ENCODE assay signal across 8 cellular contexts in genomic region chr9:136944094-136944518, GRCh38. TPM values are rescaled to one million over a fixed set of nuclear protein-coding genes. Genes with fewer than 3 reads are reported as not detected.
DNase-seq lines count a peak whose midpoint lies in the region; TF ChIP-seq lines count a peak whose summit lies in the region.

No MANE protein-coding gene starts in this region.

- peak overlapping the region; percentile 56 for H3K27ac ChIP-seq in OCI-LY3 (ENCODE audit: low read length)
- no peak overlapping the region for H3K27ac ChIP-seq in mesenchymal stem cell (ENCODE audit: low read length, poor library complexity, severe bottlenecking)
- H3K27ac ChIP-seq in urinary bladder (ENCODE audit: low read depth), result peak overlapping the region; percentile 84

- H3K27me3 ChIP-seq in OCI-LY3 (ENCODE audit: low read depth, low read length) (no peaks in the 10 kb centered on the region), mesenchymal stem cell (ENCODE audit: control insufficient read depth in 1 of 2, insufficient read depth in 1 of 2, low read length in 2 of 2) (no peaks in the 10 kb centered on the region)

- H2AK5ac ChIP-seq in mesenchymal stem cell (ENCODE audit: low read length, severe bottlenecking), result no peak overlapping the region

- H2BK120ac ChIP-seq in mesenchymal stem cell (ENCODE audit: low read depth, low read length), result peak overlapping the region; percentile 83

- peak; percentile 71 for DNase-seq in activated T-cell treated with anti-CD3 and anti-CD28 coated beads, Interleukin-2, amount 50 U/mL, for 24 hours
- DNase-seq in activated T-cell treated with anti-CD3 and anti-CD28 coated beads, Interleukin-2, amount 50 U/mL, for 1 hour, result no peak
- DNase-seq in HFF-Myc (ENCODE audit: extremely low read depth, low read depth), result no peak
- DNase-seq in mesenchymal stem cell, result peak; percentile 72
- DNase-seq in T1000 (lab: John Stamatoyannopoulos, UW), result no peak

- H3K14ac ChIP-seq in mesenchymal stem cell (ENCODE audit: low read length in 2 of 2), result peak overlapping the region in 1 of 2 experiments; percentile 98

- H3K79me2 ChIP-seq in OCI-LY3 (ENCODE audit: low read length), result peaks cover 18% of the 10 kb centered on the region

- H2AFZ ChIP-seq in OCI-LY3 (ENCODE audit: low read depth, low read length) (no peak overlapping the region), mesenchymal stem cell (ENCODE audit: low read depth, low read length) (peak overlapping the region; percentile 32)

- peak overlapping the region; percentile 94 for H4K8ac ChIP-seq in mesenchymal stem cell (ENCODE audit: low read length)

- peak overlapping the region; percentile 93 for H2BK15ac ChIP-seq in mesenchymal stem cell (ENCODE audit: low read depth, poor library complexity, severe bottlenecking)

- H3K9me3 ChIP-seq in OCI-LY3 (ENCODE audit: insufficient read depth, low read length) (no peaks in the 10 kb centered on the region), mesenchymal stem cell (ENCODE audit: control insufficient read depth, low read length) (no peaks in the 10 kb centered on the region)

- peaks cover 19% of the 10 kb centered on the region for H3K4me1 Mint-ChIP-seq in activated T-cell treated with anti-CD3 and anti-CD28 coated beads, Interleukin-2, amount 50 U/mL, for 24 hours (ENCODE audit: low read depth)
- H3K4me1 Mint-ChIP-seq in dendritic cell treated with granulocyte-macrophage colony-stimulating factor and Interleukin-4, amounts not matched to agents 40 ng/mL and 50 ng/mL, for 4 days (ENCODE audit: low read depth), result peaks cover 49% of the 10 kb centered on the region

- peak overlapping the region; percentile 83 for H3K4me2 ChIP-seq in OCI-LY3 (ENCODE audit: low read length)
- peak overlapping the region; percentile 69 for H3K4me2 ChIP-seq in mesenchymal stem cell (ENCODE audit: low read length, poor library complexity, severe bottlenecking)

- peaks cover 43% of the 10 kb centered on the region for H3K36me3 Mint-ChIP-seq in activated T-cell treated with anti-CD3 and anti-CD28 coated beads, Interleukin-2, amount 50 U/mL, for 24 hours (ENCODE audit: low read depth)
- H3K36me3 Mint-ChIP-seq in dendritic cell treated with granulocyte-macrophage colony-stimulating factor and Interleukin-4, amounts not matched to agents 40 ng/mL and 50 ng/mL, for 4 days (ENCODE audit: low read depth), result peaks cover 53% of the 10 kb centered on the region

- H3K36me3 ChIP-seq in OCI-LY3 (replicated peaks; ENCODE audit: low read depth, low read length) (peaks cover 32% of the 10 kb centered on the region), mesenchymal stem cell (ENCODE audit: control insufficient read depth in 1 of 2, insufficient read depth in 2 of 2, low read depth in 1 of 2, low read length in 2 of 2) (peaks cover 38 to 48% of the 10 kb centered on the region in 2 experiments), urinary bladder (ENCODE audit: insufficient read depth) (peaks cover 18% of the 10 kb centered on the region)

- H3K27ac Mint-ChIP-seq in activated T-cell treated with anti-CD3 and anti-CD28 coated beads, Interleukin-2, amount 50 U/mL, for 24 hours, result peak overlapping the region; percentile 86
- peak overlapping the region; percentile 69 for H3K27ac Mint-ChIP-seq in dendritic cell treated with granulocyte-macrophage colony-stimulating factor and Interleukin-4, amounts not matched to agents 40 ng/mL and 50 ng/mL, for 4 days

- H3K79me1 ChIP-seq in mesenchymal stem cell (replicated peaks; ENCODE audit: low read length, poor library complexity, severe bottlenecking), result peaks cover 25% of the 10 kb centered on the region

- peak overlapping the region; percentile 88 to 95 for H3K18ac ChIP-seq in mesenchymal stem cell (ENCODE audit: low read depth in 1 of 2, low read length in 2 of 2)

- peak overlapping the region; percentile 67 to 97 for H3K4ac ChIP-seq in mesenchymal stem cell (ENCODE audit: low read depth in 1 of 2, low read length in 2 of 2)

- H4K20me1 ChIP-seq in OCI-LY3 (ENCODE audit: insufficient read depth, low read length), result no peaks in the 10 kb centered on the region

- H3K9ac ChIP-seq in OCI-LY3 (ENCODE audit: low read length), result peak overlapping the region; percentile 83
- H3K9ac ChIP-seq in mesenchymal stem cell (ENCODE audit: low read length), result peak overlapping the region; percentile 92

- H3K4me3 ChIP-seq in HFF-Myc (replicated peaks; ENCODE audit: low read depth, low read length) (peak overlapping the region; percentile 80), OCI-LY3 (ENCODE audit: low read length) (peak overlapping the region; percentile 96), mesenchymal stem cell (ENCODE audit: insufficient read depth in 1 of 2, low read depth in 1 of 2, low read length in 2 of 2) (peak overlapping the region; percentile 89 to 90), urinary bladder (ENCODE audit: low read depth, low read length) (peak overlapping the region; percentile 86)

- TF ChIP-seq CTCF in HFF-Myc (IDR thresholded peaks at IDR 0.05; ENCODE audit: low read depth, low read length, missing control alignments) (no peak), OCI-LY3 (IDR thresholded peaks at IDR 0.05; ENCODE audit: low read depth, low read length) (no peak)

- H3K27me3 Mint-ChIP-seq in activated T-cell treated with anti-CD3 and anti-CD28 coated beads, Interleukin-2, amount 50 U/mL, for 24 hours, result no peaks in the 10 kb centered on the region
- no peaks in the 10 kb centered on the region for H3K27me3 Mint-ChIP-seq in dendritic cell treated with granulocyte-macrophage colony-stimulating factor and Interleukin-4, amounts not matched to agents 40 ng/mL and 50 ng/mL, for 4 days

- peak overlapping the region; percentile 82 for H3K4me3 Mint-ChIP-seq in activated T-cell treated with anti-CD3 and anti-CD28 coated beads, Interleukin-2, amount 50 U/mL, for 24 hours
- peak overlapping the region; percentile 77 for H3K4me3 Mint-ChIP-seq in dendritic cell treated with granulocyte-macrophage colony-stimulating factor and Interleukin-4, amounts not matched to agents 40 ng/mL and 50 ng/mL, for 4 days

- peak overlapping the region in 1 of 2 experiments; percentile 70 for H2BK12ac ChIP-seq in mesenchymal stem cell (ENCODE audit: low read length in 2 of 2)

- H3K4me1 ChIP-seq in OCI-LY3 (ENCODE audit: low read length), result peaks cover 26% of the 10 kb centered on the region
- H3K4me1 ChIP-seq in mesenchymal stem cell (ENCODE audit: control insufficient read depth, insufficient read depth, low read depth, low read length), result peaks cover 31% of the 10 kb centered on the region
- H3K4me1 ChIP-seq in urinary bladder (ENCODE audit: insufficient read depth), result peaks cover 2% of the 10 kb centered on the region

- intact Hi-C loops in dendritic cell treated with granulocyte-macrophage colony-stimulating factor and Interleukin-4, amounts not matched to agents 40 ng/mL and 50 ng/mL, for 4 days (cut with micrococcal nuclease), result loop anchor here (1.0 to 10.0 kb wide), 3 partner anchors 51 to 153 kb away; partner anchors contain the start of genes CLIC3, PAXX and TMEM141

- peak overlapping the region; percentile 81 for H2BK5ac ChIP-seq in mesenchymal stem cell (ENCODE audit: low read depth, low read length, poor library complexity, severe bottlenecking)

- H3K23ac ChIP-seq in mesenchymal stem cell (ENCODE audit: low read length in 2 of 2), result peak overlapping the region; percentile 79 to 97

- peak overlapping the region; percentile 95 for H4K91ac ChIP-seq in mesenchymal stem cell (ENCODE audit: low read length)

- H3K9me3 Mint-ChIP-seq in activated T-cell treated with anti-CD3 and anti-CD28 coated beads, Interleukin-2, amount 50 U/mL, for 24 hours, result no peaks in the 10 kb centered on the region
- H3K9me3 Mint-ChIP-seq in dendritic cell treated with granulocyte-macrophage colony-stimulating factor and Interleukin-4, amounts not matched to agents 40 ng/mL and 50 ng/mL, for 4 days, result no peaks in the 10 kb centered on the region

- 0% methylated on average over 21 of the region's 55 CpGs for WGBS in mesenchymal stem cell
- under 1% methylated on average over 55 of the region's 55 CpGs for WGBS in urinary bladder

RNA-seq across cellular contexts. Expression of gene FBXW5, which starts 0.4 kb away (rescaled TPM):
- 58.2 TPM for polyA plus RNA-seq in mesenchymal stem cell (2013, experiment 1 of 2)
- 59.5 TPM for polyA plus RNA-seq in mesenchymal stem cell (2013, experiment 2 of 2)
- total RNA-seq in urinary bladder, result 47.5 TPM
- 151 TPM for polyA plus RNA-seq in urinary bladder

RNA-seq across cellular contexts. Expression of gene C8G, which starts 0.9 kb away (rescaled TPM):
- 0.55 TPM for polyA plus RNA-seq in mesenchymal stem cell (2013, experiment 1 of 2)
- 0.55 TPM for polyA plus RNA-seq in mesenchymal stem cell (2013, experiment 2 of 2)
- 1.0 TPM for total RNA-seq in urinary bladder
- 1.2 TPM for polyA plus RNA-seq in urinary bladder

RNA-seq across cellular contexts. Expression of gene LCN12, which starts 8.0 kb away (rescaled TPM):
- polyA plus RNA-seq in mesenchymal stem cell (2013, experiment 1 of 2), result 0.07 TPM
- 0.07 TPM for polyA plus RNA-seq in mesenchymal stem cell (2013, experiment 2 of 2)
- total RNA-seq in urinary bladder, result not detected
- 0.41 TPM for polyA plus RNA-seq in urinary bladder

RNA-seq across cellular contexts. Expression of gene PTGDS, which starts 33.2 kb away (rescaled TPM):
- 172 TPM for polyA plus RNA-seq in mesenchymal stem cell (2013, experiment 1 of 2)
- polyA plus RNA-seq in mesenchymal stem cell (2013, experiment 2 of 2), result 175 TPM
- 3.3 TPM for total RNA-seq in urinary bladder
- 71.8 TPM for polyA plus RNA-seq in urinary bladder

RNA-seq across cellular contexts. Expression of gene LCNL1, which starts 38.7 kb away (rescaled TPM):
- 4.3 TPM for polyA plus RNA-seq in mesenchymal stem cell (2013, experiment 1 of 2)
- polyA plus RNA-seq in mesenchymal stem cell (2013, experiment 2 of 2), result 4.1 TPM
- 0.11 TPM for total RNA-seq in urinary bladder
- 0.30 TPM for polyA plus RNA-seq in urinary bladder

Comparison
In these comparisons a context has a peak if more than half of its experiments do, and no peak if none do; other contexts are left out.
1. DNase-seq: peak in activated T-cell treated with anti-CD3 and anti-CD28 coated beads, Interleukin-2, amount 50 U/mL, for 24 hours (single experiment) and mesenchymal stem cell (single experiment); none in activated T-cell treated with anti-CD3 and anti-CD28 coated beads, Interleukin-2, amount 50 U/mL, for 1 hour (single experiment), HFF-Myc (single experiment) and T1000 (single experiment).
2. Peak in every context shown above with its lines, with median percentiles within 50 percentile points of each other: H3K4me3 ChIP-seq.